ENCODE assay signal across 1 cellular context in genomic region chr22:48748113-48748859, GRCh38.
TF ChIP-seq lines count a peak whose summit lies in the region.

No MANE protein-coding gene starts in this region.

TF ChIP-seq in H1, 55 proteins besides CTCF, POLR2A, EP300 and RAD21 (continued from another document):
- TF ChIP-seq YY1 (IDR thresholded peaks at IDR 0.05; ENCODE audit: low read depth, low read length) (no peak), CBX8 (IDR thresholded peaks at IDR 0.05; ENCODE audit: borderline replicate concordance, low read depth, low read length) (no peak)
